3 cellular contexts compared by ENCODE assay signal in genomic region chr10:95256268-95256667, GRCh38.
TF ChIP-seq lines count a peak whose summit lies in the region.

No MANE protein-coding gene starts in this region.

TF ChIP-seq in A549, 52 proteins besides CTCF, POLR2A, EP300 and RAD21:
- TF ChIP-seq HDAC2 (IDR thresholded peaks at IDR 0.05) (0 out of 2 replicates have a peak, but pooled peaks have one; percentile 34), ZC3H11A (IDR thresholded peaks at IDR 0.05) (no peak), CHD2 (IDR thresholded peaks at IDR 0.05; ENCODE audit: low read length, partially characterized antibody) (no peak), HOXB13 (CRISPR knock-in tag; IDR thresholded peaks at IDR 0.05; ENCODE audit: low read depth) (no peak), GATA3 (IDR thresholded peaks at IDR 0.05; ENCODE audit: borderline replicate concordance) (no peak), NPAS2 (CRISPR knock-in tag; IDR thresholded peaks at IDR 0.05; ENCODE audit: borderline replicate concordance) (no peak), CHD4 (IDR thresholded peaks at IDR 0.05; ENCODE audit: borderline replicate concordance) (no peak)

TF ChIP-seq in HEK293, 187 proteins besides CTCF, POLR2A, EP300 and RAD21:
- TF ChIP-seq SETDB1 (IDR thresholded peaks at IDR 0.05; ENCODE audit: insufficient read length, low read length) (peak; percentile 49), ZNF513 (tag by site-specific recombination; IDR thresholded peaks at IDR 0.05) (no peak), EGR2 (tag by site-specific recombination; IDR thresholded peaks at IDR 0.05; ENCODE audit: low read depth) (no peak), ZNF292 (tag by site-specific recombination; IDR thresholded peaks at IDR 0.05; ENCODE audit: borderline replicate concordance, low read depth) (no peak), ZNF488 (tag by site-specific recombination; IDR thresholded peaks at IDR 0.05) (no peak), ATF2 (tag by site-specific recombination; IDR thresholded peaks at IDR 0.05; ENCODE audit: low read depth) (no peak), ZNF610 (tag by site-specific recombination; IDR thresholded peaks at IDR 0.05; ENCODE audit: borderline replicate concordance) (no peak), ZNF280D (tag by site-specific recombination; IDR thresholded peaks at IDR 0.05) (peak; percentile 75; the same call in 1 of the 2 replicates), ZNF2 (tag by site-specific recombination; IDR thresholded peaks at IDR 0.05) (no peak), ZIC2 (tag by site-specific recombination; IDR thresholded peaks at IDR 0.05) (no peak)

TF ChIP-seq in H1, 55 proteins besides CTCF, POLR2A, EP300 and RAD21:
- no peak for TF ChIP-seq CBX8 (IDR thresholded peaks at IDR 0.05; ENCODE audit: borderline replicate concordance, low read depth, low read length)
- TF ChIP-seq KDM1A (IDR thresholded peaks at IDR 0.05; ENCODE audit: borderline replicate concordance, low read length), result 0 out of 2 replicates have a peak, but pooled peaks have one; percentile 35
